Comparison of ENCODE assay signal across 20 cellular contexts in genomic region chr3:158458464-158458863, GRCh38.
DNase-seq lines count a peak whose midpoint lies in the region; ATAC-seq and TF ChIP-seq lines count a peak whose summit lies in the region.
"Had no signal": no experiment of that assay in that cellular context is flagged by ENCODE, and none has a peak within 500 bp of the region (broad histone marks: within the 10 kb centered on the region; RNA-seq: fewer than 3 reads in every experiment).

No MANE protein-coding gene starts in this region.

- H3K27me3 ChIP-seq in effector memory CD4-positive, alpha-beta T cell (replicated peaks; ENCODE audit: control insufficient read depth, insufficient read depth, low read length, poor library complexity, severe bottlenecking): no peaks in the 10 kb centered on the region
- H3K27me3 ChIP-seq in WERI-Rb-1 (ENCODE audit: insufficient read depth, low read depth, severe bottlenecking): no peaks in the 10 kb centered on the region

- H3K27ac ChIP-seq in effector memory CD4-positive, alpha-beta T cell (ENCODE audit: insufficient read depth, low read length, poor library complexity, severe bottlenecking): no peak overlapping the region
- H3K27ac ChIP-seq in WERI-Rb-1: no peak overlapping the region
- H3K27ac ChIP-seq: C4-2B, SK-N-MC, skin epidermis had no signal

- TF ChIP-seq CTCF in epithelial cell of esophagus (IDR thresholded peaks at IDR 0.05; ENCODE audit: insufficient read depth, low read depth, low read length, missing control alignments): no peak
- no peak for TF ChIP-seq CTCF in WERI-Rb-1 (IDR thresholded peaks at IDR 0.05; ENCODE audit: low read depth, low read length)

- DNase-seq in DMS53 (lab: John Stamatoyannopoulos, UW) (peak; percentile 74), M059J (ENCODE audit: low read depth) (peak; percentile 9), NCI-H69 (lab: John Stamatoyannopoulos, UW) (peak; percentile 53), epithelial cell of esophagus (ENCODE audit: low read depth) (peak; percentile 89), SK-N-DZ (ENCODE audit: low spot score) (no peak), WERI-Rb-1 (no peak)
- DNase-seq in effector memory CD4-positive, alpha-beta T cell: no peak
- DNase-seq: activated CD8-positive, alpha-beta memory T cell treated with anti-CD3 and anti-CD28 coated beads, Interleukin-2, amount 50 U/mL, for 4 hours; activated naive CD8-positive, alpha-beta T cell treated with anti-CD3 and anti-CD28 coated beads, Interleukin-2, amount 10 ng/mL, durations not matched to agents 7 days and 5 days; effector CD4-positive, alpha-beta T cell; GF-D8; IMR-90; MM.1S; NCI-H1694 had no signal

- no peaks in the 10 kb centered on the region for H3K9me3 ChIP-seq in effector memory CD4-positive, alpha-beta T cell (ENCODE audit: control insufficient read depth, low read length)
- no peaks in the 10 kb centered on the region for H3K9me3 ChIP-seq in WERI-Rb-1 (ENCODE audit: severe bottlenecking)

- H3K4me1 ChIP-seq in effector memory CD4-positive, alpha-beta T cell (ENCODE audit: control insufficient read depth, insufficient read depth, low read length, poor library complexity, severe bottlenecking): no peaks in the 10 kb centered on the region

- H3K4me3 ChIP-seq in epithelial cell of esophagus (ENCODE audit: low read length) (no peak overlapping the region), WERI-Rb-1 (ENCODE audit: low read depth, low read length) (no peak overlapping the region)
- no peak overlapping the region for H3K4me3 ChIP-seq in effector memory CD4-positive, alpha-beta T cell (ENCODE audit: insufficient read depth, low read depth, low read length, poor library complexity, severe bottlenecking)
- H3K4me3 ChIP-seq: skin epidermis had no signal

- no peak for ATAC-seq in GM19397 (IDR thresholded peaks at IDR 0.05; ENCODE audit: unreplicated experiment)
- ATAC-seq: activated T-helper 17 cell treated with anti-CD3 and anti-CD28 coated beads, Interleukin-2, amount 50 U/mL, for 72 hours; stimulated activated memory B cell treated with anti-CD40 and anti-IgM and Interleukin-4, amounts not matched to agents 10 μg/mL and 1 μg/mL and 100 μg/mL, for 72 hours had no signal

- H3K36me3 ChIP-seq in effector memory CD4-positive, alpha-beta T cell (ENCODE audit: control insufficient read depth, insufficient read depth, low read length): no peaks in the 10 kb centered on the region
- no peaks in the 10 kb centered on the region for H3K36me3 ChIP-seq in WERI-Rb-1

Comparison
In these comparisons a context has a peak if more than half of its experiments do, and no peak if none do; other contexts are left out.
1. DNase-seq: peak in DMS53 (single experiment), M059J (single experiment), NCI-H69 (single experiment) and epithelial cell of esophagus (single experiment); none in SK-N-DZ (single experiment), effector memory CD4-positive, alpha-beta T cell (0 of 3) and WERI-Rb-1 (single experiment).